1 cellular context compared by ENCODE assay signal in genomic region chr10:95693668-95694534, GRCh38.
TF ChIP-seq lines count a peak whose summit lies in the region.

A gene with protein sequence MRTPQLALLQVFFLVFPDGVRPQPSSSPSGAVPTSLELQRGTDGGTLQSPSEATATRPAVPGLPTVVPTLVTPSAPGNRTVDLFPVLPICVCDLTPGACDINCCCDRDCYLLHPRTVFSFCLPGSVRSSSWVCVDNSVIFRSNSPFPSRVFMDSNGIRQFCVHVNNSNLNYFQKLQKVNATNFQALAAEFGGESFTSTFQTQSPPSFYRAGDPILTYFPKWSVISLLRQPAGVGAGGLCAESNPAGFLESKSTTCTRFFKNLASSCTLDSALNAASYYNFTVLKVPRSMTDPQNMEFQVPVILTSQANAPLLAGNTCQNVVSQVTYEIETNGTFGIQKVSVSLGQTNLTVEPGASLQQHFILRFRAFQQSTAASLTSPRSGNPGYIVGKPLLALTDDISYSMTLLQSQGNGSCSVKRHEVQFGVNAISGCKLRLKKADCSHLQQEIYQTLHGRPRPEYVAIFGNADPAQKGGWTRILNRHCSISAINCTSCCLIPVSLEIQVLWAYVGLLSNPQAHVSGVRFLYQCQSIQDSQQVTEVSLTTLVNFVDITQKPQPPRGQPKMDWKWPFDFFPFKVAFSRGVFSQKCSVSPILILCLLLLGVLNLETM (minus strand): TSS chr10:95693927. CDS start chr10:95693899, 28 bp downstream.

TF ChIP-seq in GM12878, 131 proteins besides CTCF, POLR2A, EP300 and RAD21 (continued from another document and continues in another):
- TF ChIP-seq NRF1 (conservative IDR thresholded peaks at IDR 0.05; ENCODE audit: low read depth, low read length) (no peak), CHD2 (IDR thresholded peaks at IDR 0.05; ENCODE audit: borderline replicate concordance, low read depth, low read length) (peak; percentile 90), SUPT20H (IDR thresholded peaks at IDR 0.05; ENCODE audit: borderline replicate concordance, control insufficient read depth, low read depth, low read length) (no peak), ZNF622 (IDR thresholded peaks at IDR 0.05) (no peak), ATF2 (IDR thresholded peaks at IDR 0.05; ENCODE audit: low read length) (no peak; the same call in 1 of the 2 replicates), JUNB (IDR thresholded peaks at IDR 0.05) (no peak), EGR1 (IDR thresholded peaks at IDR 0.05; ENCODE audit: borderline replicate concordance in 1 of 2, low read depth in 2 of 2, low read length in 2 of 2) (peak in 1 of 2 experiments; percentile 89; a peak in 2 of 3 replicates), NFYA (IDR thresholded peaks at IDR 0.05; ENCODE audit: borderline replicate concordance, low read depth, low read length) (peak; percentile 44; the same call in 1 of the 2 replicates), RBBP5 (conservative IDR thresholded peaks at IDR 0.05) (no peak), ZNF207 (IDR thresholded peaks at IDR 0.05; ENCODE audit: borderline replicate concordance) (peak; percentile 92), CBFB (IDR thresholded peaks at IDR 0.05; ENCODE audit: low read depth) (peak; percentile 43; the same call in 1 of the 2 replicates), HDGF (IDR thresholded peaks at IDR 0.05) (peak; percentile 98), MEF2A (IDR thresholded peaks at IDR 0.05; ENCODE audit: insufficient read depth, low read depth, low read length) (peak; percentile 67; the same call in 1 of the 2 replicates), MXI1 (IDR thresholded peaks at IDR 0.05; ENCODE audit: low read depth, low read length) (peak; percentile 96), CHD1 (IDR thresholded peaks at IDR 0.05; ENCODE audit: low read depth, low read length) (no peak), CREM (IDR thresholded peaks at IDR 0.05; ENCODE audit: low read depth) (peak; percentile 93), IRF4 (IDR thresholded peaks at IDR 0.05; ENCODE audit: low read depth, low read length) (peak; percentile 24; the same call in 1 of the 2 replicates), NBN (IDR thresholded peaks at IDR 0.05) (peak; percentile 89; the same call in 1 of the 2 replicates), HSF1 (IDR thresholded peaks at IDR 0.05; ENCODE audit: low read depth, low read length) (0 out of 2 replicates have a peak, but pooled peaks have one; percentile 47), SREBF1 (IDR thresholded peaks at IDR 0.05; ENCODE audit: low read length) (0 out of 2 replicates have a peak, but pooled peaks have one; percentile 9), SMARCA5 (IDR thresholded peaks at IDR 0.05) (peak; percentile 100), POLR2AphosphoS2 (IDR thresholded peaks at IDR 0.05; ENCODE audit: low read depth, low read length) (peak; percentile 75; the same call in 1 of the 2 replicates), RUNX3 (IDR thresholded peaks at IDR 0.05; ENCODE audit: low read length) (peak; percentile 47)
- TF ChIP-seq, protein P1, sequence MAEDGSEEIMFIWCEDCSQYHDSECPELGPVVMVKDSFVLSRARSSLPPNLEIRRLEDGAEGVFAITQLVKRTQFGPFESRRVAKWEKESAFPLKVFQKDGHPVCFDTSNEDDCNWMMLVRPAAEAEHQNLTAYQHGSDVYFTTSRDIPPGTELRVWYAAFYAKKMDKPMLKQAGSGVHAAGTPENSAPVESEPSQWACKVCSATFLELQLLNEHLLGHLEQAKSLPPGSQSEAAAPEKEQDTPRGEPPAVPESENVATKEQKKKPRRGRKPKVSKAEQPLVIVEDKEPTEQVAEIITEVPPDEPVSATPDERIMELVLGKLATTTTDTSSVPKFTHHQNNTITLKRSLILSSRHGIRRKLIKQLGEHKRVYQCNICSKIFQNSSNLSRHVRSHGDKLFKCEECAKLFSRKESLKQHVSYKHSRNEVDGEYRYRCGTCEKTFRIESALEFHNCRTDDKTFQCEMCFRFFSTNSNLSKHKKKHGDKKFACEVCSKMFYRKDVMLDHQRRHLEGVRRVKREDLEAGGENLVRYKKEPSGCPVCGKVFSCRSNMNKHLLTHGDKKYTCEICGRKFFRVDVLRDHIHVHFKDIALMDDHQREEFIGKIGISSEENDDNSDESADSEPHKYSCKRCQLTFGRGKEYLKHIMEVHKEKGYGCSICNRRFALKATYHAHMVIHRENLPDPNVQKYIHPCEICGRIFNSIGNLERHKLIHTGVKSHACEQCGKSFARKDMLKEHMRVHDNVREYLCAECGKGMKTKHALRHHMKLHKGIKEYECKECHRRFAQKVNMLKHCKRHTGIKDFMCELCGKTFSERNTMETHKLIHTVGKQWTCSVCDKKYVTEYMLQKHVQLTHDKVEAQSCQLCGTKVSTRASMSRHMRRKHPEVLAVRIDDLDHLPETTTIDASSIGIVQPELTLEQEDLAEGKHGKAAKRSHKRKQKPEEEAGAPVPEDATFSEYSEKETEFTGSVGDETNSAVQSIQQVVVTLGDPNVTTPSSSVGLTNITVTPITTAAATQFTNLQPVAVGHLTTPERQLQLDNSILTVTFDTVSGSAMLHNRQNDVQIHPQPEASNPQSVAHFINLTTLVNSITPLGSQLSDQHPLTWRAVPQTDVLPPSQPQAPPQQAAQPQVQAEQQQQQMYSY (CRISPR knock-in tag; IDR thresholded peaks at IDR 0.05): no peak
- TF ChIP-seq, protein P2, sequence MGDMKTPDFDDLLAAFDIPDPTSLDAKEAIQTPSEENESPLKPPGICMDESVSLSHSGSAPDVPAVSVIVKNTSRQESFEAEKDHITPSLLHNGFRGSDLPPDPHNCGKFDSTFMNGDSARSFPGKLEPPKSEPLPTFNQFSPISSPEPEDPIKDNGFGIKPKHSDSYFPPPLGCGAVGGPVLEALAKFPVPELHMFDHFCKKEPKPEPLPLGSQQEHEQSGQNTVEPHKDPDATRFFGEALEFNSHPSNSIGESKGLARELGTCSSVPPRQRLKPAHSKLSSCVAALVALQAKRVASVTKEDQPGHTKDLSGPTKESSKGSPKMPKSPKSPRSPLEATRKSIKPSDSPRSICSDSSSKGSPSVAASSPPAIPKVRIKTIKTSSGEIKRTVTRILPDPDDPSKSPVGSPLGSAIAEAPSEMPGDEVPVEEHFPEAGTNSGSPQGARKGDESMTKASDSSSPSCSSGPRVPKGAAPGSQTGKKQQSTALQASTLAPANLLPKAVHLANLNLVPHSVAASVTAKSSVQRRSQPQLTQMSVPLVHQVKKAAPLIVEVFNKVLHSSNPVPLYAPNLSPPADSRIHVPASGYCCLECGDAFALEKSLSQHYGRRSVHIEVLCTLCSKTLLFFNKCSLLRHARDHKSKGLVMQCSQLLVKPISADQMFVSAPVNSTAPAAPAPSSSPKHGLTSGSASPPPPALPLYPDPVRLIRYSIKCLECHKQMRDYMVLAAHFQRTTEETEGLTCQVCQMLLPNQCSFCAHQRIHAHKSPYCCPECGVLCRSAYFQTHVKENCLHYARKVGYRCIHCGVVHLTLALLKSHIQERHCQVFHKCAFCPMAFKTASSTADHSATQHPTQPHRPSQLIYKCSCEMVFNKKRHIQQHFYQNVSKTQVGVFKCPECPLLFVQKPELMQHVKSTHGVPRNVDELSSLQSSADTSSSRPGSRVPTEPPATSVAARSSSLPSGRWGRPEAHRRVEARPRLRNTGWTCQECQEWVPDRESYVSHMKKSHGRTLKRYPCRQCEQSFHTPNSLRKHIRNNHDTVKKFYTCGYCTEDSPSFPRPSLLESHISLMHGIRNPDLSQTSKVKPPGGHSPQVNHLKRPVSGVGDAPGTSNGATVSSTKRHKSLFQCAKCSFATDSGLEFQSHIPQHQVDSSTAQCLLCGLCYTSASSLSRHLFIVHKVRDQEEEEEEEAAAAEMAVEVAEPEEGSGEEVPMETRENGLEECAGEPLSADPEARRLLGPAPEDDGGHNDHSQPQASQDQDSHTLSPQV (IDR thresholded peaks at IDR 0.05): no peak; the same call in 1 of the 2 replicates
- TF ChIP-seq, protein P3, sequence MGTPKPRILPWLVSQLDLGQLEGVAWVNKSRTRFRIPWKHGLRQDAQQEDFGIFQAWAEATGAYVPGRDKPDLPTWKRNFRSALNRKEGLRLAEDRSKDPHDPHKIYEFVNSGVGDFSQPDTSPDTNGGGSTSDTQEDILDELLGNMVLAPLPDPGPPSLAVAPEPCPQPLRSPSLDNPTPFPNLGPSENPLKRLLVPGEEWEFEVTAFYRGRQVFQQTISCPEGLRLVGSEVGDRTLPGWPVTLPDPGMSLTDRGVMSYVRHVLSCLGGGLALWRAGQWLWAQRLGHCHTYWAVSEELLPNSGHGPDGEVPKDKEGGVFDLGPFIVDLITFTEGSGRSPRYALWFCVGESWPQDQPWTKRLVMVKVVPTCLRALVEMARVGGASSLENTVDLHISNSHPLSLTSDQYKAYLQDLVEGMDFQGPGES (IDR thresholded peaks at IDR 0.05): peak; percentile 75; the same call in 1 of the 2 replicates
- TF ChIP-seq, protein P4, sequence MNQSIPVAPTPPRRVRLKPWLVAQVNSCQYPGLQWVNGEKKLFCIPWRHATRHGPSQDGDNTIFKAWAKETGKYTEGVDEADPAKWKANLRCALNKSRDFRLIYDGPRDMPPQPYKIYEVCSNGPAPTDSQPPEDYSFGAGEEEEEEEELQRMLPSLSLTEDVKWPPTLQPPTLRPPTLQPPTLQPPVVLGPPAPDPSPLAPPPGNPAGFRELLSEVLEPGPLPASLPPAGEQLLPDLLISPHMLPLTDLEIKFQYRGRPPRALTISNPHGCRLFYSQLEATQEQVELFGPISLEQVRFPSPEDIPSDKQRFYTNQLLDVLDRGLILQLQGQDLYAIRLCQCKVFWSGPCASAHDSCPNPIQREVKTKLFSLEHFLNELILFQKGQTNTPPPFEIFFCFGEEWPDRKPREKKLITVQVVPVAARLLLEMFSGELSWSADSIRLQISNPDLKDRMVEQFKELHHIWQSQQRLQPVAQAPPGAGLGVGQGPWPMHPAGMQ (IDR thresholded peaks at IDR 0.05; ENCODE audit: borderline replicate concordance): no peak
- TF ChIP-seq, protein P5, sequence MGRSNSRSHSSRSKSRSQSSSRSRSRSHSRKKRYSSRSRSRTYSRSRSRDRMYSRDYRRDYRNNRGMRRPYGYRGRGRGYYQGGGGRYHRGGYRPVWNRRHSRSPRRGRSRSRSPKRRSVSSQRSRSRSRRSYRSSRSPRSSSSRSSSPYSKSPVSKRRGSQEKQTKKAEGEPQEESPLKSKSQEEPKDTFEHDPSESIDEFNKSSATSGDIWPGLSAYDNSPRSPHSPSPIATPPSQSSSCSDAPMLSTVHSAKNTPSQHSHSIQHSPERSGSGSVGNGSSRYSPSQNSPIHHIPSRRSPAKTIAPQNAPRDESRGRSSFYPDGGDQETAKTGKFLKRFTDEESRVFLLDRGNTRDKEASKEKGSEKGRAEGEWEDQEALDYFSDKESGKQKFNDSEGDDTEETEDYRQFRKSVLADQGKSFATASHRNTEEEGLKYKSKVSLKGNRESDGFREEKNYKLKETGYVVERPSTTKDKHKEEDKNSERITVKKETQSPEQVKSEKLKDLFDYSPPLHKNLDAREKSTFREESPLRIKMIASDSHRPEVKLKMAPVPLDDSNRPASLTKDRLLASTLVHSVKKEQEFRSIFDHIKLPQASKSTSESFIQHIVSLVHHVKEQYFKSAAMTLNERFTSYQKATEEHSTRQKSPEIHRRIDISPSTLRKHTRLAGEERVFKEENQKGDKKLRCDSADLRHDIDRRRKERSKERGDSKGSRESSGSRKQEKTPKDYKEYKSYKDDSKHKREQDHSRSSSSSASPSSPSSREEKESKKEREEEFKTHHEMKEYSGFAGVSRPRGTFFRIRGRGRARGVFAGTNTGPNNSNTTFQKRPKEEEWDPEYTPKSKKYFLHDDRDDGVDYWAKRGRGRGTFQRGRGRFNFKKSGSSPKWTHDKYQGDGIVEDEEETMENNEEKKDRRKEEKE (IDR thresholded peaks at IDR 0.05): no peak
- TF ChIP-seq, protein P6, sequence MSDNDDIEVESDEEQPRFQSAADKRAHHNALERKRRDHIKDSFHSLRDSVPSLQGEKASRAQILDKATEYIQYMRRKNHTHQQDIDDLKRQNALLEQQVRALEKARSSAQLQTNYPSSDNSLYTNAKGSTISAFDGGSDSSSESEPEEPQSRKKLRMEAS (IDR thresholded peaks at IDR 0.05; ENCODE audit: low read depth, low read length): peak; percentile 88
